ENCODE assay signal across 9 cellular contexts in the genomic region with DNA sequence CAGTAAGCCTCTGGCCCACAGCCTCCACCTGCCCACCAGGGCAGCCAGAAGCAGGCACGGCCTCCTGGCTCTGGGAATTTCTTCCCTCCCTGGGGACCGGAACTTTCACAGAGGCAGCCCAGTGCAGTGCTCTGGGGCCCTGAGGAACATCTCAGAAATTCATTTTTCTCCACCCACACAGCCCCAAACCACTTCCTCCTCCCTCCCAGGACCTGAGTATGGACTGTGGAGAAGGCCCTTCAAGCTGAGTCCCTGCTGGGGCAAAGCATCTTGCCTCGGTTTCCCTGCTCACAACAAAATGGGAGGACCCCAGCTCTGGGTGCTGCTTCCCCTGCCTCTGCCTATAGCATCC.
A peak's percentile ranks its signal among the peaks of the same experiment; 100 is the strongest.
DNase-seq lines count a peak whose midpoint lies in the region; ATAC-seq and TF ChIP-seq lines count a peak whose summit lies in the region.
"Had no signal": no experiment of that assay in that cellular context is flagged by ENCODE, and none has a peak within 500 bp of the region (broad histone marks: within the 10 kb centered on the region; RNA-seq: fewer than 3 reads in every experiment).

No MANE protein-coding gene starts in this region.

- TF ChIP-seq CTCF in fibroblast of pulmonary artery (IDR thresholded peaks at IDR 0.05; ENCODE audit: low read length, missing control alignments) (no peak), type B pancreatic cell (conservative IDR thresholded peaks at IDR 0.05) (no peak)

- H3K36me3 ChIP-seq in SJCRH30: no peaks in the 10 kb centered on the region

- no peak for DNase-seq in activated naive CD4-positive, alpha-beta T cell treated with anti-CD3 and anti-CD28 coated beads, Interleukin-2, amount 10 ng/mL, durations not matched to agents 7 days and 5 days
- DNase-seq in activated naive CD4-positive, alpha-beta T cell treated with anti-CD3 and anti-CD28 coated beads for 36 hours: no peak
- DNase-seq in SJCRH30 (peak; percentile 67 to 77), fibroblast of pulmonary artery (ENCODE audit: low read depth) (peak; percentile 64), type B pancreatic cell (ENCODE audit: extremely low spot score, unreplicated experiment) (no peak), mucosa of gallbladder (ENCODE audit: low spot score) (no peak), Ammon's horn (ENCODE audit: low spot score) (no peak)
- DNase-seq: central memory CD4-positive, alpha-beta T cell had no signal

- no peak for ATAC-seq in GM18498 (IDR thresholded peaks at IDR 0.05; ENCODE audit: unreplicated experiment)

- H3K36me3 Mint-ChIP-seq in activated naive CD4-positive, alpha-beta T cell treated with anti-CD3 and anti-CD28 coated beads, Interleukin-2, amount 10 ng/mL, durations not matched to agents 7 days and 5 days: no peaks in the 10 kb centered on the region
- no peaks in the 10 kb centered on the region for H3K36me3 Mint-ChIP-seq in activated naive CD4-positive, alpha-beta T cell treated with anti-CD3 and anti-CD28 coated beads for 36 hours (ENCODE audit: low read depth)
- H3K36me3 Mint-ChIP-seq in type B pancreatic cell: no peaks in the 10 kb centered on the region

- CTCF ChIA-PET in activated naive CD4-positive, alpha-beta T cell treated with anti-CD3 and anti-CD28 coated beads, Interleukin-2, amount 10 ng/mL, durations not matched to agents 7 days and 5 days (lab: Charles Lee): no interaction called here
- CTCF ChIA-PET in activated naive CD4-positive, alpha-beta T cell treated with anti-CD3 and anti-CD28 coated beads for 36 hours (lab: Charles Lee): no interaction called here

- peak overlapping the region; percentile 49 for H3K27ac Mint-ChIP-seq in activated naive CD4-positive, alpha-beta T cell treated with anti-CD3 and anti-CD28 coated beads, Interleukin-2, amount 10 ng/mL, durations not matched to agents 7 days and 5 days
- H3K27ac Mint-ChIP-seq in activated naive CD4-positive, alpha-beta T cell treated with anti-CD3 and anti-CD28 coated beads for 36 hours: no peak overlapping the region
- peak overlapping the region; percentile 73 for H3K27ac Mint-ChIP-seq in type B pancreatic cell

- H3K9me3 Mint-ChIP-seq in activated naive CD4-positive, alpha-beta T cell treated with anti-CD3 and anti-CD28 coated beads, Interleukin-2, amount 10 ng/mL, durations not matched to agents 7 days and 5 days: no peaks in the 10 kb centered on the region
- H3K9me3 Mint-ChIP-seq in activated naive CD4-positive, alpha-beta T cell treated with anti-CD3 and anti-CD28 coated beads for 36 hours: no peaks in the 10 kb centered on the region
- H3K9me3 Mint-ChIP-seq in type B pancreatic cell: no peaks in the 10 kb centered on the region

- intact Hi-C loops in activated naive CD4-positive, alpha-beta T cell treated with anti-CD3 and anti-CD28 coated beads for 36 hours (cut with micrococcal nuclease): no loop called here

- H3K27me3 ChIP-seq in SJCRH30: no peaks in the 10 kb centered on the region

- no peak overlapping the region for H3K4me3 ChIP-seq in SJCRH30
- no peak overlapping the region for H3K4me3 ChIP-seq in fibroblast of pulmonary artery (replicated peaks; ENCODE audit: low read depth, low read length)

- H3K4me1 ChIP-seq in SJCRH30: peaks cover 78% of the 10 kb centered on the region

- H3K27me3 Mint-ChIP-seq in activated naive CD4-positive, alpha-beta T cell treated with anti-CD3 and anti-CD28 coated beads, Interleukin-2, amount 10 ng/mL, durations not matched to agents 7 days and 5 days: no peaks in the 10 kb centered on the region
- H3K27me3 Mint-ChIP-seq in activated naive CD4-positive, alpha-beta T cell treated with anti-CD3 and anti-CD28 coated beads for 36 hours (ENCODE audit: low read depth): no peaks in the 10 kb centered on the region
- no peaks in the 10 kb centered on the region for H3K27me3 Mint-ChIP-seq in type B pancreatic cell

- H3K4me3 Mint-ChIP-seq in activated naive CD4-positive, alpha-beta T cell treated with anti-CD3 and anti-CD28 coated beads, Interleukin-2, amount 10 ng/mL, durations not matched to agents 7 days and 5 days: no peak overlapping the region
- H3K4me3 Mint-ChIP-seq in activated naive CD4-positive, alpha-beta T cell treated with anti-CD3 and anti-CD28 coated beads for 36 hours: no peak overlapping the region
- no peak overlapping the region for H3K4me3 Mint-ChIP-seq in type B pancreatic cell

- peak overlapping the region; percentile 78 for H3K27ac ChIP-seq in SJCRH30

- no peaks in the 10 kb centered on the region for H3K9me3 ChIP-seq in SJCRH30 (replicated peaks)

- H3K4me1 Mint-ChIP-seq in activated naive CD4-positive, alpha-beta T cell treated with anti-CD3 and anti-CD28 coated beads, Interleukin-2, amount 10 ng/mL, durations not matched to agents 7 days and 5 days: peaks cover 15% of the 10 kb centered on the region
- H3K4me1 Mint-ChIP-seq in activated naive CD4-positive, alpha-beta T cell treated with anti-CD3 and anti-CD28 coated beads for 36 hours (ENCODE audit: low read depth): peaks cover 11% of the 10 kb centered on the region
- H3K4me1 Mint-ChIP-seq in type B pancreatic cell (ENCODE audit: unreplicated experiment): peaks cover 51% of the 10 kb centered on the region

Comparison
In these comparisons a context has a peak if more than half of its experiments do, and no peak if none do; other contexts are left out.
1. DNase-seq: peak in SJCRH30 (2 of 2) and fibroblast of pulmonary artery (single experiment); none in activated naive CD4-positive, alpha-beta T cell treated with anti-CD3 and anti-CD28 coated beads, Interleukin-2, amount 10 ng/mL, durations not matched to agents 7 days and 5 days (single experiment), activated naive CD4-positive, alpha-beta T cell treated with anti-CD3 and anti-CD28 coated beads for 36 hours (single experiment), type B pancreatic cell (single experiment), mucosa of gallbladder (single experiment) and Ammon's horn (single experiment).